12 cellular contexts compared by ENCODE assay signal in the genomic region with DNA sequence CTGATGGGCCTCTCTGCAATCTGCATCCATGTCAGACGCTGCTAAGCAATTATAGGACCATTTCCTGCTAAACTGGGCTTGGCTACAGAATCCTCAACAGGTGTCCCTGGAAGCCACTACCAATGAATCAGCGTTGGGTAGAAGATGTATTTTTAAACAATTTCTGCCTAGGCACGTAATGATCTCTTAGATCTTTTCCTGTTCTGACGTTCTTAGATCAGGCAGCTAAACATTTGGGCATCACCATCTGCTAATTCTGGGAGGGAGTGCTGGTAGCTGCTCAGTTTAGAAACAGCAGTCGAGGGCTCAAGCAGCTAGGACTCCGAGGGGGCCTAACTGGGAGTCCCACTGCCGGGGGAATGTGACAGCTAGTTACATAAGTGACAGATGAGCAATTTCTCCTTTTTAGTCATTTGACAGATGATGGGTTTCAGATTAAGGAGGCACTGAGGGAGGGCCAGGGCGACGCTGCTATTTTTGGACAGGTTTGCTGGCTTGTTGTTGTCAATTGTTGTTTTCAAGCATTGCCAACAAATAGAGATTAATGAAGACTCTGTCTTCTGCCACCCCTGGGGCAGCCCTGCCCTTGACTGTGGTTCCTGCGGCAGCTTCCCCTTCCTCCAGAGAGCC.
DNase-seq lines count a peak whose midpoint lies in the region; ATAC-seq and TF ChIP-seq lines count a peak whose summit lies in the region.
"Had no signal": no experiment of that assay in that cellular context is flagged by ENCODE, and none has a peak within 500 bp of the region (broad histone marks: within the 10 kb centered on the region; RNA-seq: fewer than 3 reads in every experiment).

No MANE protein-coding gene starts in this region.

- no peaks in the 10 kb centered on the region for H3K27me3 ChIP-seq in uterus

- H3K36me3 Mint-ChIP-seq in immature natural killer cell = no peaks in the 10 kb centered on the region

- H3K27ac Mint-ChIP-seq in immature natural killer cell = peak overlapping the region in 1 of 6 donors; percentile 17
- H3K27ac Mint-ChIP-seq: T-helper 1 cell treated with Interleukin-12 subunit alpha and Interleukin-12 subunit beta and Interleukin-4 antibody, amounts not matched to agents 30 μg/mL and 1 μg/mL, for 36 hours had no signal

- peaks cover 0 to 2% (median 0%) of the 10 kb centered on the region in 6 donors for H3K9me3 Mint-ChIP-seq in immature natural killer cell
- H3K9me3 Mint-ChIP-seq: T-helper 1 cell treated with Interleukin-12 subunit alpha and Interleukin-12 subunit beta and Interleukin-4 antibody, amounts not matched to agents 30 μg/mL and 1 μg/mL, for 36 hours had no signal

- no peaks in the 10 kb centered on the region for H3K36me3 ChIP-seq in uterus

- no peak overlapping the region for H3K4me3 Mint-ChIP-seq in immature natural killer cell
- H3K4me3 Mint-ChIP-seq: GM23338; T-helper 1 cell treated with Interleukin-12 subunit alpha and Interleukin-12 subunit beta and Interleukin-4 antibody, amounts not matched to agents 30 μg/mL and 1 μg/mL, for 36 hours had no signal

- H3K4me3 ChIP-seq in uterus = no peak overlapping the region
- H3K4me3 ChIP-seq: GM23338, mucosa of descending colon had no signal

- H3K4me1 Mint-ChIP-seq in immature natural killer cell = no peaks in the 10 kb centered on the region

- no peaks in the 10 kb centered on the region for H3K9me3 ChIP-seq in uterus
- H3K9me3 ChIP-seq: mucosa of descending colon had no signal

- TF ChIP-seq POLR2A in uterus (IDR thresholded peaks at IDR 0.05) = no peak

- H3K4me1 ChIP-seq in uterus = no peaks in the 10 kb centered on the region

- peak; percentile 68 for DNase-seq in GM10266 (ENCODE audit: extremely low spot score)
- DNase-seq in cerebellar cortex (ENCODE audit: low spot score) = peak; percentile 82
- DNase-seq in uterus = no peak
- no peak for DNase-seq in immature natural killer cell
- DNase-seq in NCI-H1436 (lab: John Stamatoyannopoulos, UW) = no peak
- no peak for DNase-seq in DMS153 (lab: John Stamatoyannopoulos, UW)
- DNase-seq: mucosa of descending colon had no signal

- H3K27me3 Mint-ChIP-seq in immature natural killer cell (ENCODE audit: low read depth in 3 of 3) = peaks cover 0 to 2% (median 1%) of the 10 kb centered on the region in 3 donors

- peak; percentile 94 for ATAC-seq in GM21360 (IDR thresholded peaks at IDR 0.05; ENCODE audit: unreplicated experiment)
- peak; percentile 70 for ATAC-seq in HG03159 (IDR thresholded peaks at IDR 0.05; ENCODE audit: unreplicated experiment)
- ATAC-seq: GM23338, mucosa of descending colon had no signal

- TF ChIP-seq CTCF in GM10266 (IDR thresholded peaks at IDR 0.05; ENCODE audit: control insufficient read depth, insufficient read depth, low read depth, missing control alignments) (no peak), uterus (IDR thresholded peaks at IDR 0.05) (no peak)

- intact Hi-C loops in uterus (cut with DNase I; ENCODE audit: low total_unique reads) = no loop called here

- H3K27ac ChIP-seq in uterus = no peak overlapping the region
- H3K27ac ChIP-seq: C4-2B had no signal

Comparison
In these comparisons a context has a peak if more than half of its experiments do, and no peak if none do; other contexts are left out.
1. DNase-seq: peak in GM10266 (single experiment) and cerebellar cortex (single experiment); none in uterus (0 of 2), immature natural killer cell (0 of 3), NCI-H1436 (single experiment) and DMS153 (single experiment).